ENCODE assay signal across 1 cellular context in the genomic region with DNA sequence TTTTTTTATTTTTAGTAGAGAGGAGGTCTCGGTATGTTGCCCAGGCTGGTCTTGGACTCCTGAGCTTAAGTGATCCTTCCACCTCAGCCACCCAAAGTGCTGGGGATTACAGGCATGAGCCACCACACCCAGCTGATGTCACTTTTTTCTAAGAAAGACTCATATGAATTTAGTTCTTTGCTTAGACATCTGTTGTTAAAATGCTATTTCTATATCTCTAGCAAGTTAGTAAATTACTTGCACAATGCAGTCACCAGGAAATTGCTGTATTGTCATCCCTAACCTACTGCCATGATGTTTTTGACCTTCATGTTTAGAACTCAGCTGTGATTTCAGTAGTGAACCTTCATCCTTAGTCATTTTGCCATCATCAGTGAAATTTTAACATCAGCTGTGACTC.
TF ChIP-seq lines count a peak whose summit lies in the region.

No MANE protein-coding gene starts in this region.

TF ChIP-seq in endothelial cell of umbilical vein, 7 proteins besides CTCF, POLR2A, EP300 and RAD21:
- TF ChIP-seq MYC (IDR thresholded peaks at IDR 0.05; ENCODE audit: low read depth, low read length) (no peak), EZH2 (IDR thresholded peaks at IDR 0.05; ENCODE audit: borderline replicate concordance, low read depth, low read length, severe bottlenecking) (no peak), GATA2 (IDR thresholded peaks at IDR 0.05; ENCODE audit: insufficient read depth, insufficient read length, low read depth, low read length) (no peak), FOS (IDR thresholded peaks at IDR 0.05; ENCODE audit: borderline replicate concordance, insufficient read depth, low read length) (no peak), JUN (IDR thresholded peaks at IDR 0.05; ENCODE audit: borderline replicate concordance, insufficient read depth, insufficient read length, low read depth) (no peak), POLR2AphosphoS5 (IDR thresholded peaks at IDR 0.05; ENCODE audit: insufficient read depth, low read depth, low read length) (no peak)
- TF ChIP-seq, protein P1, sequence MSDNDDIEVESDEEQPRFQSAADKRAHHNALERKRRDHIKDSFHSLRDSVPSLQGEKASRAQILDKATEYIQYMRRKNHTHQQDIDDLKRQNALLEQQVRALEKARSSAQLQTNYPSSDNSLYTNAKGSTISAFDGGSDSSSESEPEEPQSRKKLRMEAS (IDR thresholded peaks at IDR 0.05; ENCODE audit: insufficient read depth, insufficient read length): no peak
